Comparison of ENCODE assay signal across 8 cellular contexts in the genomic region with DNA sequence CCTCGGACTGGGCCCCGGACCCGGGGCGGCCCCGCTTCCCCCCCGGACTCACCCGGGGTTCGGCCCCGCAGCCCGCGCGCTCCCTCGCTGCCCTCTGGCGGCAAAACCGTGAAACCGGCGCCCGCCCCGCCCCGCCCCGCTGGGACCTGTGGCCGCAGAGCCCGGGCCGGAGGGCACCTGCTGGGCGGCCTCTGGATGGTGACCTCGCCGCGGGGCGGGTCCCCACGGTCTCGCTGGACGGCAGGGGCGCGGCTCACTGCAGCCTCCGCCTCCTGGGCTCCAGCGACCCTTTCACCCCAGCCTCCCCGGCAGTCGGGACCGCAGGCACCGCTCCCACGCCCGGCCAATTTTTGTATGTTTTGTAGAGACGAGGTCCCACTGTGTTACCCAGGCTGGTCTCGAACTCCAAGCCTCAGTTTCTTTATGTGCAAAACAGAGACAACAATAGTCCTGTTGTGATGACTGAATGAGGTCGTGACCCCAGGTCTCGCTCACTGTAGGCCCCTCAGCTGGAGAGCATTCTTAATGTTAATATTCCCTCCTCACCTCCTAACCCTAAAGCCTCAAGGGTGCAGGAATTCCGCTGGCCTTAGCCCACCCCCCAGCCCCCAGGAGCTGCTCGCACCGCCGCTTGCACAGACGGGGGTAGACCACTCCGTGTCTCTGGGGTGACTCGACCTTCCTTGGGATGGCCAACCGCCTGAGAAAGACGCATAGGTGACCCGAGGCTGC. TPM values are rescaled to one million over a fixed set of nuclear protein-coding genes. Genes with fewer than 3 reads are reported as not detected.
DNase-seq lines count a peak whose midpoint lies in the region; ATAC-seq, FAIRE-seq and TF ChIP-seq lines count a peak whose summit lies in the region.

No MANE protein-coding gene starts in this region.

- peak overlapping the region in 1 of 3 experiments; percentile 31 for H3K4me3 ChIP-seq in endothelial cell of umbilical vein (replicated peaks in 1 of 3; ENCODE audit: insufficient read depth in 1 of 3, low read depth in 1 of 3, low read length in 3 of 3)
- H3K4me3 ChIP-seq in naive thymus-derived CD4-positive, alpha-beta T cell (ENCODE audit: low read length) = no peak overlapping the region

- H3K27me3 ChIP-seq in endothelial cell of umbilical vein (ENCODE audit: control insufficient read depth in 2 of 2, insufficient read depth in 2 of 2, low read length in 2 of 2) = no peaks in the 10 kb centered on the region
- no peaks in the 10 kb centered on the region for H3K27me3 ChIP-seq in naive thymus-derived CD4-positive, alpha-beta T cell (ENCODE audit: control insufficient read depth in 2 of 2, insufficient read depth in 2 of 2, low read length in 2 of 2)

- no peaks in the 10 kb centered on the region for H3K9me3 ChIP-seq in endothelial cell of umbilical vein (replicated peaks; ENCODE audit: control insufficient read depth, insufficient read depth, low read length)
- H3K9me3 ChIP-seq in naive thymus-derived CD4-positive, alpha-beta T cell (ENCODE audit: control insufficient read depth in 2 of 3, low read length in 3 of 3) = no peaks in the 10 kb centered on the region

- no peak overlapping the region for H3K9ac ChIP-seq in endothelial cell of umbilical vein (replicated peaks; ENCODE audit: extremely low read depth, insufficient read depth, low read length)

- H4K20me1 ChIP-seq in endothelial cell of umbilical vein (replicated peaks; ENCODE audit: control insufficient read depth, extremely low read depth, insufficient read depth, low read length) = no peaks in the 10 kb centered on the region

- CTCF ChIA-PET in endothelial cell of umbilical vein (lab: Charles Lee) = interaction anchor here (0.6 to 4.8 kb wide), 30 partner anchors 10 to 594 kb away, joined by 3 to 85 read pairs (median 4); partner anchors contain the start of gene RPH3AL
- CTCF ChIA-PET in naive thymus-derived CD4-positive, alpha-beta T cell (lab: Charles Lee) = interaction anchor here (0.6 to 1.9 kb wide), 9 partner anchors 26 to 314 kb away, joined by 3 to 10 read pairs (median 4); no protein-coding TSS in a partner anchor

- H2AFZ ChIP-seq in endothelial cell of umbilical vein (ENCODE audit: low read depth, low read length) = no peak overlapping the region

- H3K4me1 Mint-ChIP-seq in naive thymus-derived CD4-positive, alpha-beta T cell = peaks cover 7 to 29% (median 23%) of the 10 kb centered on the region in 7 donors

- H3K36me3 ChIP-seq in endothelial cell of umbilical vein (ENCODE audit: control insufficient read depth in 2 of 2, extremely low read depth in 1 of 2, insufficient read depth in 2 of 2, low read length in 2 of 2) = no peaks in the 10 kb centered on the region
- no peaks in the 10 kb centered on the region for H3K36me3 ChIP-seq in naive thymus-derived CD4-positive, alpha-beta T cell (ENCODE audit: control insufficient read depth in 2 of 3, insufficient read depth in 3 of 3, low read length in 3 of 3)

- peak overlapping the region in 4 of 9 donors; percentile 39 to 77 (median 62) for H3K27ac Mint-ChIP-seq in naive thymus-derived CD4-positive, alpha-beta T cell

- no peaks in the 10 kb centered on the region for H3K79me2 ChIP-seq in endothelial cell of umbilical vein (ENCODE audit: control insufficient read depth, insufficient read depth, low read length)

- ATAC-seq in GM19043 (IDR thresholded peaks at IDR 0.05; ENCODE audit: low read depth, unreplicated experiment) = peak; percentile 55
- ATAC-seq in naive thymus-derived CD4-positive, alpha-beta T cell = peak; percentile 89
- ATAC-seq in GM21390 (IDR thresholded peaks at IDR 0.05; ENCODE audit: unreplicated experiment) = no peak

- peaks cover 5% of the 10 kb centered on the region for H3K4me1 ChIP-seq in endothelial cell of umbilical vein (ENCODE audit: control insufficient read depth, extremely low read depth, insufficient read depth, low read length)
- no peaks in the 10 kb centered on the region for H3K4me1 ChIP-seq in naive thymus-derived CD4-positive, alpha-beta T cell (ENCODE audit: control insufficient read depth in 2 of 2, insufficient read depth in 2 of 2, low read length in 2 of 2)

- intact Hi-C loops in endothelial cell of umbilical vein (cut with micrococcal nuclease) = loop anchor here (2.0 kb wide), 2 partner anchors 222 to 244 kb away; no protein-coding TSS in a partner anchor
- intact Hi-C loops in naive thymus-derived CD4-positive, alpha-beta T cell (cut with micrococcal nuclease) = loop anchor here (1.0 to 10.0 kb wide), 6 partner anchors 78 to 318 kb away; no protein-coding TSS in a partner anchor

- peak; percentile 26 for FAIRE-seq in endothelial cell of umbilical vein (lab: Jason Lieb, UNC)

- POLR2A ChIA-PET in endothelial cell of umbilical vein (lab: Charles Lee) = interaction anchor here (0.8 kb wide), 1 partner anchor 242 kb away, joined by 4 read pairs; no protein-coding TSS in a partner anchor
- POLR2A ChIA-PET in naive thymus-derived CD4-positive, alpha-beta T cell (lab: Charles Lee) = interaction anchor here (0.6 to 1.0 kb wide), 2 partner anchors 15 to 19 kb away, joined by 3 read pairs; no protein-coding TSS in a partner anchor

- H3K4me3 Mint-ChIP-seq in naive thymus-derived CD4-positive, alpha-beta T cell = peak overlapping the region; percentile 72 to 94 (median 86)

- peak; percentile 42 for TF ChIP-seq CTCF in AG09319 (IDR thresholded peaks at IDR 0.05; ENCODE audit: low read depth, low read length)
- TF ChIP-seq CTCF in endothelial cell of umbilical vein (IDR thresholded peaks at IDR 0.05; ENCODE audit: extremely low read depth in 1 of 2, insufficient read depth in 1 of 2, low read depth in 1 of 2, low read length in 2 of 2) = peak; percentile 30 to 58

- no peak overlapping the region for H3K27ac ChIP-seq in endothelial cell of umbilical vein (ENCODE audit: insufficient read depth, low read depth, low read length)
- H3K27ac ChIP-seq in naive thymus-derived CD4-positive, alpha-beta T cell (ENCODE audit: low read depth, low read length) = no peak overlapping the region

- H3K36me3 Mint-ChIP-seq in naive thymus-derived CD4-positive, alpha-beta T cell = peaks cover 0 to 3% (median 0%) of the 10 kb centered on the region in 5 donors

- no peak overlapping the region for H3K4me2 ChIP-seq in endothelial cell of umbilical vein (ENCODE audit: insufficient read depth, low read length)

- peaks cover 0 to 38% (median 0%) of the 10 kb centered on the region in 5 donors for H3K27me3 Mint-ChIP-seq in naive thymus-derived CD4-positive, alpha-beta T cell

- no peaks in the 10 kb centered on the region for H3K9me1 ChIP-seq in endothelial cell of umbilical vein (replicated peaks; ENCODE audit: control insufficient read depth, extremely low read depth, insufficient read depth, low read length)

- no peak for TF ChIP-seq POLR2A in endothelial cell of umbilical vein (IDR thresholded peaks at IDR 0.05; ENCODE audit: low read depth, low read length)

- BruUV-seq in endothelial cell of umbilical vein (replicated peaks; lab: Mats Ljungman, UMichigan) = no TSS peak

- DNase-seq in AG09319 (ENCODE audit: extremely low read depth, low read depth) (no peak), NCI-H2196 (lab: John Stamatoyannopoulos, UW; ENCODE audit: unreplicated experiment) (peak; percentile 50), endothelial cell of umbilical vein (ENCODE audit: low read depth, low spot score) (peak; percentile 34)
- peak; percentile 74 for DNase-seq in activated CD8-positive, alpha-beta memory T cell treated with anti-CD3 and anti-CD28 coated beads, Interleukin-2, amount 50 U/mL, for 4 hours
- peak; percentile 27 to 79 (median 57) for DNase-seq in naive thymus-derived CD4-positive, alpha-beta T cell
- peak; percentile 13 to 62 (median 48) for DNase-seq in stimulated activated naive CD4-positive, alpha-beta T cell (lab: John Stamatoyannopoulos, UW)

- dilution Hi-C loops in endothelial cell of umbilical vein (cut with MboI; ENCODE audit: extremely low pct_ligation_motif_present, low sequenced_read_pairs) = no loop called here

- H3K9me3 Mint-ChIP-seq in naive thymus-derived CD4-positive, alpha-beta T cell = peaks cover 0 to 3% (median 0%) of the 10 kb centered on the region in 11 donors

TF ChIP-seq in endothelial cell of umbilical vein, 7 proteins besides CTCF, POLR2A, EP300 and RAD21 (continues in another document):
- TF ChIP-seq FOS (IDR thresholded peaks at IDR 0.05; ENCODE audit: borderline replicate concordance, insufficient read depth, low read length) (no peak), GATA2 (IDR thresholded peaks at IDR 0.05; ENCODE audit: insufficient read depth, insufficient read length, low read depth, low read length) (no peak), MYC (IDR thresholded peaks at IDR 0.05; ENCODE audit: low read depth, low read length) (no peak), POLR2AphosphoS5 (IDR thresholded peaks at IDR 0.05; ENCODE audit: insufficient read depth, low read depth, low read length) (no peak), JUN (IDR thresholded peaks at IDR 0.05; ENCODE audit: borderline replicate concordance, insufficient read depth, insufficient read length, low read depth) (no peak)

RNA-seq across cellular contexts. Expression of gene RPH3AL, which starts 33.7 kb away (rescaled TPM):
- total RNA-seq in endothelial cell of umbilical vein = 4.4 and 7.0 TPM in 2 replicates
- polyA plus RNA-seq in endothelial cell of umbilical vein = 4.1 and 5.6 TPM in 2 replicates
- 2.9 and 5.4 TPM in 2 replicates for polyA plus RNA-seq in endothelial cell of umbilical vein (2011; cell fraction: cytosol; rRNA removed)
- 4.1 and 4.7 TPM in 2 replicates for polyA plus RNA-seq in endothelial cell of umbilical vein (2011; cell fraction: nucleus; rRNA removed)
- 5.5 and 10.8 TPM in 2 replicates for polyA plus RNA-seq in endothelial cell of umbilical vein (2012)
- 4.8 and 9.4 TPM in 2 replicates for polyA minus RNA-seq in endothelial cell of umbilical vein
- polyA minus RNA-seq in endothelial cell of umbilical vein (2011; cell fraction: cytosol; rRNA and poly(A)+ RNA removed) = 2.9 TPM
- 4.8 TPM in 2 replicates for polyA minus RNA-seq in endothelial cell of umbilical vein (2011; cell fraction: nucleus; rRNA and poly(A)+ RNA removed)
- total RNA-seq in naive thymus-derived CD4-positive, alpha-beta T cell = 10 to 100 TPM in 2 of 5 experiments, 1 to 10 TPM in 3; 3.0 to 19.6 (median 4.3) TPM
- polyA plus RNA-seq in naive thymus-derived CD4-positive, alpha-beta T cell = 1 to 10 TPM in 1 of 2 donors, under 1 TPM in 1; 0.84 to 8.4 TPM

RNA-seq across cellular contexts. Expression of gene RFLNB, which starts 59.4 kb away (rescaled TPM):
- 60.7 and 70.8 TPM in 2 replicates for total RNA-seq in endothelial cell of umbilical vein
- polyA plus RNA-seq in endothelial cell of umbilical vein = 10.9 and 11.9 TPM in 2 replicates
- 13.0 and 13.5 TPM in 2 replicates for polyA plus RNA-seq in endothelial cell of umbilical vein (2011; cell fraction: cytosol; rRNA removed)
- polyA plus RNA-seq in endothelial cell of umbilical vein (2011; cell fraction: nucleus; rRNA removed) = 5.9 and 6.3 TPM in 2 replicates
- 26.4 and 27.8 TPM in 2 replicates for polyA plus RNA-seq in endothelial cell of umbilical vein (2012)
- 13.2 and 17.4 TPM in 2 replicates for polyA minus RNA-seq in endothelial cell of umbilical vein
- polyA minus RNA-seq in endothelial cell of umbilical vein (2011; cell fraction: cytosol; rRNA and poly(A)+ RNA removed) = not detected
- polyA minus RNA-seq in endothelial cell of umbilical vein (2011; cell fraction: nucleus; rRNA and poly(A)+ RNA removed) = 4.1 and 4.5 TPM in 2 replicates
- 100 to 1,000 TPM in 1 of 5 experiments, 10 to 100 TPM in 4; 53.9 to 180 (median 59.2) TPM for total RNA-seq in naive thymus-derived CD4-positive, alpha-beta T cell
- polyA plus RNA-seq in naive thymus-derived CD4-positive, alpha-beta T cell = 10 to 100 TPM; 38.8 to 43.9 TPM
